In genomic region chr16:47461598-47462266, GRCh38 we compare ENCODE assay signal across 1 cellular context.
A peak's percentile ranks its signal among the peaks of the same experiment; 100 is the strongest.
TF ChIP-seq lines count a peak whose summit lies in the region.

No MANE protein-coding gene starts in this region.

TF ChIP-seq in K562, 482 proteins besides CTCF, POLR2A, EP300 and RAD21 (continued from another document and continues in another):
- TF ChIP-seq ZNF318 (IDR thresholded peaks at IDR 0.05; ENCODE audit: borderline replicate concordance in 1 of 2, low read depth in 1 of 2) (peak in 1 of 2 experiments; percentile 38; a peak in 1 of 4 replicates), DMBX1 (CRISPR knock-in tag; IDR thresholded peaks at IDR 0.05; ENCODE audit: borderline replicate concordance) (no peak), NCOA1 (IDR thresholded peaks at IDR 0.05; ENCODE audit: low read depth) (peak; percentile 72), ESRRB (CRISPR knock-in tag; IDR thresholded peaks at IDR 0.05; ENCODE audit: borderline replicate concordance) (no peak), CTCFL (IDR thresholded peaks at IDR 0.05; ENCODE audit: borderline replicate concordance, insufficient read depth, low read depth, low read length, poor library complexity, severe bottlenecking) (no peak), XRCC4 (IDR thresholded peaks at IDR 0.05; ENCODE audit: extremely low read depth, insufficient read depth, insufficient read length) (no peak), TSHZ1 (CRISPR knock-in tag; IDR thresholded peaks at IDR 0.05) (no peak), JUND (IDR thresholded peaks at IDR 0.05; ENCODE audit: borderline replicate concordance, low read depth, low read length) (peak; percentile 21; the same call in 1 of the 2 replicates), JUND (tag; IDR thresholded peaks at IDR 0.05; ENCODE audit: borderline replicate concordance, low read depth, low read length) (peak; percentile 36; the same call in 1 of the 3 replicates), ZMIZ1 (IDR thresholded peaks at IDR 0.05; ENCODE audit: low read depth in 2 of 2, low read length in 2 of 2) (peak in 1 of 2 experiments; percentile 54; a peak in 1 of 4 replicates), TAF15 (IDR thresholded peaks at IDR 0.05; ENCODE audit: low read depth, low read length) (no peak), ZNF398 (CRISPR knock-in tag; IDR thresholded peaks at IDR 0.05) (no peak), SMARCB1 (IDR thresholded peaks at IDR 0.05; ENCODE audit: insufficient read length, low read depth) (no peak), ZNF263 (CRISPR knock-in tag; IDR thresholded peaks at IDR 0.05; ENCODE audit: borderline replicate concordance) (no peak), ZNF668 (CRISPR knock-in tag; IDR thresholded peaks at IDR 0.05) (no peak), E2F8 (IDR thresholded peaks at IDR 0.05; ENCODE audit: low read depth, partially characterized antibody) (no peak), RBM14 (IDR thresholded peaks at IDR 0.05; ENCODE audit: borderline replicate concordance, insufficient read depth, low read depth, low read length) (no peak), CHD2 (IDR thresholded peaks at IDR 0.05; ENCODE audit: low read depth, low read length) (no peak), FOXA1 (IDR thresholded peaks at IDR 0.05; ENCODE audit: borderline replicate concordance) (no peak), FOXK1 (CRISPR knock-in tag; IDR thresholded peaks at IDR 0.05; ENCODE audit: borderline replicate concordance) (no peak), DACH1 (IDR thresholded peaks at IDR 0.05; ENCODE audit: partially characterized antibody) (peak; percentile 75), RFX1 (IDR thresholded peaks at IDR 0.05) (no peak), ZBED1 (IDR thresholded peaks at IDR 0.05) (no peak; the same call in 1 of the 2 replicates), MED1 (CRISPR knock-in tag; IDR thresholded peaks at IDR 0.05; ENCODE audit: borderline replicate concordance) (no peak), RBM39 (optimal IDR thresholded peaks at IDR 0.05; ENCODE audit: low read depth, low read length) (no peak), MNT (conservative IDR thresholded peaks at IDR 0.05) (peak in 1 of 2 experiments; percentile 41; a peak in 2 of 4 replicates), TEAD2 (tag; IDR thresholded peaks at IDR 0.05) (0 out of 2 replicates have a peak, but pooled peaks have one; percentile 43)
